ENCODE assay signal across 8 cellular contexts in genomic region chr14:103846008-103846568, GRCh38. TPM values are rescaled to one million over a fixed set of nuclear protein-coding genes. Genes with fewer than 3 reads are reported as not detected.
DNase-seq lines count a peak whose midpoint lies in the region; ATAC-seq lines count a peak whose summit lies in the region.

No MANE protein-coding gene starts in this region.

- H3K9me3 ChIP-seq in iPS-18c (ENCODE audit: control insufficient read depth, insufficient read depth, low read length), result no peaks in the 10 kb centered on the region

- H3K4me1 Mint-ChIP-seq in activated T-helper 1 cell treated with anti-CD3 and anti-CD28 coated beads, Interleukin-12 subunit alpha, Interleukin-12 subunit beta, Interleukin-2, Interleukin-4 antibody, amounts not matched to agents 30 ng/mL and 10 ng/mL and 1 ng/mL, durations not matched to agents 14 hours and 24 hours and 36 hours (ENCODE audit: low read depth), result peaks cover 15% of the 10 kb centered on the region
- peaks cover 20% of the 10 kb centered on the region for H3K4me1 Mint-ChIP-seq in stimulated activated naive CD8-positive, alpha-beta T cell treated with anti-CD3 and anti-CD28 coated beads, Interleukin-15, amount 100 ng/mL, for 72 hours

- H3K27me3 Mint-ChIP-seq in activated T-helper 1 cell treated with anti-CD3 and anti-CD28 coated beads, Interleukin-12 subunit alpha, Interleukin-12 subunit beta, Interleukin-2, Interleukin-4 antibody, amounts not matched to agents 30 ng/mL and 10 ng/mL and 1 ng/mL, durations not matched to agents 14 hours and 24 hours and 36 hours (ENCODE audit: insufficient read depth), result peaks cover 20% of the 10 kb centered on the region
- H3K27me3 Mint-ChIP-seq in stimulated activated naive CD8-positive, alpha-beta T cell treated with anti-CD3 and anti-CD28 coated beads, Interleukin-15, amount 100 ng/mL, for 72 hours, result peaks cover 9% of the 10 kb centered on the region

- ATAC-seq in stimulated activated naive CD8-positive, alpha-beta T cell treated with anti-CD3 and anti-CD28 coated beads, Interleukin-15, amount 100 ng/mL, for 72 hours, result no peak

- H3K36me3 Mint-ChIP-seq in activated T-helper 1 cell treated with anti-CD3 and anti-CD28 coated beads, Interleukin-12 subunit alpha, Interleukin-12 subunit beta, Interleukin-2, Interleukin-4 antibody, amounts not matched to agents 30 ng/mL and 10 ng/mL and 1 ng/mL, durations not matched to agents 14 hours and 24 hours and 36 hours (ENCODE audit: low read depth), result no peaks in the 10 kb centered on the region

- intact Hi-C loops in activated T-helper 1 cell treated with anti-CD3 and anti-CD28 coated beads, Interleukin-12 subunit alpha, Interleukin-12 subunit beta, Interleukin-2, Interleukin-4 antibody, amounts not matched to agents 30 ng/mL and 10 ng/mL and 1 ng/mL, durations not matched to agents 14 hours and 24 hours and 36 hours (cut with micrococcal nuclease), result no loop called here

- H3K27ac Mint-ChIP-seq in activated T-helper 1 cell treated with anti-CD3 and anti-CD28 coated beads, Interleukin-12 subunit alpha, Interleukin-12 subunit beta, Interleukin-2, Interleukin-4 antibody, amounts not matched to agents 30 ng/mL and 10 ng/mL and 1 ng/mL, durations not matched to agents 14 hours and 24 hours and 36 hours, result peak overlapping the region; percentile 56
- H3K27ac Mint-ChIP-seq in stimulated activated naive CD8-positive, alpha-beta T cell treated with anti-CD3 and anti-CD28 coated beads, Interleukin-15, amount 100 ng/mL, for 72 hours, result peak overlapping the region in 1 of 2 donors; percentile 42

- DNase-seq in DMS79 treated with DMSO at 0.1 percent for 48 hours (lab: John Stamatoyannopoulos, UW) (peak; percentile 70), DMS79 (lab: John Stamatoyannopoulos, UW) (no peak), Ammon's horn (ENCODE audit: low spot score) (no peak), AG08395 (ENCODE audit: low spot score) (no peak), T1000 (lab: John Stamatoyannopoulos, UW) (no peak)
- DNase-seq in activated T-helper 1 cell treated with anti-CD3 and anti-CD28 coated beads, Interleukin-12 subunit alpha, Interleukin-12 subunit beta, Interleukin-2, Interleukin-4 antibody, amounts not matched to agents 30 ng/mL and 10 ng/mL and 1 ng/mL, durations not matched to agents 14 hours and 24 hours and 36 hours (ENCODE audit: low spot score), result no peak
- no peak for DNase-seq in stimulated activated naive CD8-positive, alpha-beta T cell treated with anti-CD3 and anti-CD28 coated beads, Interleukin-15, amount 100 ng/mL, for 72 hours

- H3K4me3 Mint-ChIP-seq in activated T-helper 1 cell treated with anti-CD3 and anti-CD28 coated beads, Interleukin-12 subunit alpha, Interleukin-12 subunit beta, Interleukin-2, Interleukin-4 antibody, amounts not matched to agents 30 ng/mL and 10 ng/mL and 1 ng/mL, durations not matched to agents 14 hours and 24 hours and 36 hours, result peak overlapping the region; percentile 85
- peak overlapping the region; percentile 81 to 88 for H3K4me3 Mint-ChIP-seq in stimulated activated naive CD8-positive, alpha-beta T cell treated with anti-CD3 and anti-CD28 coated beads, Interleukin-15, amount 100 ng/mL, for 72 hours

- no peaks in the 10 kb centered on the region for H3K9me3 Mint-ChIP-seq in activated T-helper 1 cell treated with anti-CD3 and anti-CD28 coated beads, Interleukin-12 subunit alpha, Interleukin-12 subunit beta, Interleukin-2, Interleukin-4 antibody, amounts not matched to agents 30 ng/mL and 10 ng/mL and 1 ng/mL, durations not matched to agents 14 hours and 24 hours and 36 hours
- no peaks in the 10 kb centered on the region for H3K9me3 Mint-ChIP-seq in stimulated activated naive CD8-positive, alpha-beta T cell treated with anti-CD3 and anti-CD28 coated beads, Interleukin-15, amount 100 ng/mL, for 72 hours

- peak overlapping the region; percentile 68 for H3K4me3 ChIP-seq in iPS-18c (ENCODE audit: insufficient read depth, low read depth, low read length)

RNA-seq across cellular contexts. Expression of gene PPP1R13B, which starts 1.3 kb away (rescaled TPM):
- 9.6 and 9.8 TPM in 2 replicates for total RNA-seq in activated T-helper 1 cell treated with anti-CD3 and anti-CD28 coated beads, Interleukin-12 subunit alpha, Interleukin-12 subunit beta, Interleukin-2, Interleukin-4 antibody, amounts not matched to agents 30 ng/mL and 10 ng/mL and 1 ng/mL, durations not matched to agents 14 hours and 24 hours and 36 hours
